11 cellular contexts compared by ENCODE assay signal in the genomic region with DNA sequence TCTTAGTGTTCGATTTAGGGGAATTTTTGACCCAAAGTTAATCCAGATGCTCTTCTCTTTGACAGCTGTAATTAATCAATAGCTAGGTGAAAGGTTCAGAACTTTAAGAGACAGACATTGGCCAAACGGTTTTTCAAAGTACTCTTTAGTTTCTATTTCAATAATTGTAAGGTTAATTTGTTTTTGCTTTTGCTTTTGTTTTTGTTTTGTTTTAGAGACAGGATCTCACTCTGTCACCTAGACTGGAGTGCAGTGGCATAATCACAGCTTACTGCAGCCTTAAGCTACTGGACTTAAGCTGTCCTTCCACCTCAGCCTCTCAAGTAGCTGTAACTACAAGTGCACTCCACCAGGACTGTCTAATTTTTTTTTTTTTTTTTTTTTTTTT. TPM values are rescaled to one million over a fixed set of nuclear protein-coding genes. Genes with fewer than 3 reads are reported as not detected.
DNase-seq lines count a peak whose midpoint lies in the region; ATAC-seq and TF ChIP-seq lines count a peak whose summit lies in the region.
"Had no signal": no experiment of that assay in that cellular context is flagged by ENCODE, and none has a peak within 500 bp of the region (broad histone marks: within the 10 kb centered on the region; RNA-seq: fewer than 3 reads in every experiment).

No MANE protein-coding gene starts in this region.

- H3K27me3 Mint-ChIP-seq in activated CD4-positive, alpha-beta T cell treated with anti-CD3 and anti-CD28 coated beads, Interleukin-2, amount 10 ng/mL, durations not matched to agents 7 days and 5 days: no peaks in the 10 kb centered on the region
- H3K27me3 Mint-ChIP-seq in naive thymus-derived CD4-positive, alpha-beta T cell: no peaks in the 10 kb centered on the region
- H3K27me3 Mint-ChIP-seq: progenitor cell of endocrine pancreas had no signal

- peaks cover 24% of the 10 kb centered on the region for H3K4me1 Mint-ChIP-seq in activated CD4-positive, alpha-beta T cell treated with anti-CD3 and anti-CD28 coated beads, Interleukin-2, amount 10 ng/mL, durations not matched to agents 7 days and 5 days
- H3K4me1 Mint-ChIP-seq in naive thymus-derived CD4-positive, alpha-beta T cell: peaks cover 0 to 37% (median 6%) of the 10 kb centered on the region in 7 donors

- peak; percentile 90 for ATAC-seq in GM21619 (IDR thresholded peaks at IDR 0.05; ENCODE audit: unreplicated experiment)
- peak; percentile 80 for ATAC-seq in HG03175 (IDR thresholded peaks at IDR 0.05; ENCODE audit: unreplicated experiment)
- peak; percentile 49 for ATAC-seq in naive thymus-derived CD4-positive, alpha-beta T cell
- ATAC-seq: foreskin keratinocyte had no signal

- DNase-seq in activated CD4-positive, alpha-beta T cell treated with anti-CD3 and anti-CD28 coated beads, Interleukin-2, amount 10 ng/mL, durations not matched to agents 7 days and 5 days: peak; percentile 7
- DNase-seq in activated CD4-positive, alpha-beta T cell treated with anti-CD3 and anti-CD28 coated beads for 1 hour: no peak
- DNase-seq in naive thymus-derived CD4-positive, alpha-beta T cell: no peak
- no peak for DNase-seq in anterior cingulate cortex (lab: John Stamatoyannopoulos, UW)
- DNase-seq in sigmoid colon: no peak
- DNase-seq in MV-4-11 (lab: John Stamatoyannopoulos, UW): no peak
- DNase-seq: foreskin keratinocyte, H9 had no signal

- 35 to 46% methylated on average over 2 of the region's 2 CpGs for WGBS in sigmoid colon, 2 donors

- TF ChIP-seq CTCF in sigmoid colon (IDR thresholded peaks at IDR 0.05): no peak

- CTCF ChIA-PET in activated CD4-positive, alpha-beta T cell treated with anti-CD3 and anti-CD28 coated beads, Interleukin-2, amount 10 ng/mL, durations not matched to agents 7 days and 5 days (lab: Charles Lee): interaction anchor here (0.8 to 1.1 kb wide), 7 partner anchors 9 to 74 kb away, joined by 3 to 4 read pairs (median 3); no protein-coding TSS in a partner anchor
- CTCF ChIA-PET in naive thymus-derived CD4-positive, alpha-beta T cell (lab: Charles Lee): interaction anchor here (0.5 kb wide), 1 partner anchor 469 kb away, joined by 5 read pairs; no protein-coding TSS in a partner anchor

- peak overlapping the region; percentile 75 for H3K27ac Mint-ChIP-seq in activated CD4-positive, alpha-beta T cell treated with anti-CD3 and anti-CD28 coated beads, Interleukin-2, amount 10 ng/mL, durations not matched to agents 7 days and 5 days
- peak overlapping the region in 2 of 9 donors; percentile 12 to 87 for H3K27ac Mint-ChIP-seq in naive thymus-derived CD4-positive, alpha-beta T cell
- H3K27ac Mint-ChIP-seq: H9, progenitor cell of endocrine pancreas had no signal

- H3K36me3 Mint-ChIP-seq in activated CD4-positive, alpha-beta T cell treated with anti-CD3 and anti-CD28 coated beads, Interleukin-2, amount 10 ng/mL, durations not matched to agents 7 days and 5 days (ENCODE audit: low read depth): peaks cover 9% of the 10 kb centered on the region
- peaks cover 0 to 24% (median 0%) of the 10 kb centered on the region in 5 donors for H3K36me3 Mint-ChIP-seq in naive thymus-derived CD4-positive, alpha-beta T cell

- no peak overlapping the region for H3K27ac ChIP-seq in naive thymus-derived CD4-positive, alpha-beta T cell (ENCODE audit: low read depth, low read length)
- H3K27ac ChIP-seq in sigmoid colon: no peak overlapping the region
- H3K27ac ChIP-seq: foreskin keratinocyte had no signal

- TF ChIP-seq POLR2A in sigmoid colon (IDR thresholded peaks at IDR 0.05): no peak

- H3K4me3 Mint-ChIP-seq in activated CD4-positive, alpha-beta T cell treated with anti-CD3 and anti-CD28 coated beads, Interleukin-2, amount 10 ng/mL, durations not matched to agents 7 days and 5 days: peak overlapping the region; percentile 3
- H3K4me3 Mint-ChIP-seq in naive thymus-derived CD4-positive, alpha-beta T cell: peak overlapping the region in 2 of 10 donors; percentile 59 to 63
- H3K4me3 Mint-ChIP-seq: H9 had no signal

- peaks cover 2% of the 10 kb centered on the region for H3K9me3 Mint-ChIP-seq in activated CD4-positive, alpha-beta T cell treated with anti-CD3 and anti-CD28 coated beads, Interleukin-2, amount 10 ng/mL, durations not matched to agents 7 days and 5 days
- H3K9me3 Mint-ChIP-seq in naive thymus-derived CD4-positive, alpha-beta T cell: peaks cover 0 to 6% (median 0%) of the 10 kb centered on the region in 11 donors
- H3K9me3 Mint-ChIP-seq: H9 had no signal

- no peaks in the 10 kb centered on the region for H3K9me3 ChIP-seq in naive thymus-derived CD4-positive, alpha-beta T cell (ENCODE audit: control insufficient read depth in 2 of 3, low read length in 3 of 3)
- no peaks in the 10 kb centered on the region for H3K9me3 ChIP-seq in sigmoid colon

- no peak overlapping the region for H3K4me3 ChIP-seq in naive thymus-derived CD4-positive, alpha-beta T cell (ENCODE audit: low read length)
- H3K4me3 ChIP-seq in sigmoid colon: no peak overlapping the region

- no peak for TF ChIP-seq EP300 in sigmoid colon (IDR thresholded peaks at IDR 0.05)

- POLR2A ChIA-PET in activated CD4-positive, alpha-beta T cell treated with anti-CD3 and anti-CD28 coated beads, Interleukin-2, amount 10 ng/mL, durations not matched to agents 7 days and 5 days (lab: Charles Lee): interaction anchor here (0.6 to 1.1 kb wide), 3 partner anchors 11 to 45 kb away, joined by 3 to 8 read pairs (median 3); no protein-coding TSS in a partner anchor
- POLR2A ChIA-PET in naive thymus-derived CD4-positive, alpha-beta T cell (lab: Charles Lee): interaction anchor here (0.6 to 1.6 kb wide), 2 partner anchors 41 to 43 kb away, joined by 3 read pairs; no protein-coding TSS in a partner anchor

- peaks cover 0 to 13% of the 10 kb centered on the region in 2 donors for H3K4me1 ChIP-seq in naive thymus-derived CD4-positive, alpha-beta T cell (ENCODE audit: control insufficient read depth in 2 of 2, insufficient read depth in 2 of 2, low read length in 2 of 2)
- no peaks in the 10 kb centered on the region for H3K4me1 ChIP-seq in sigmoid colon
- H3K4me1 ChIP-seq: foreskin keratinocyte had no signal

- no peaks in the 10 kb centered on the region for H3K36me3 ChIP-seq in naive thymus-derived CD4-positive, alpha-beta T cell (ENCODE audit: control insufficient read depth in 2 of 3, insufficient read depth in 3 of 3, low read length in 3 of 3)
- H3K36me3 ChIP-seq in sigmoid colon: no peaks in the 10 kb centered on the region

- intact Hi-C loops in naive thymus-derived CD4-positive, alpha-beta T cell (cut with micrococcal nuclease): loop anchor here in 1 of 2 donors (1.0 to 2.0 kb wide), 4 partner anchors 29 to 45 kb away; no protein-coding TSS in a partner anchor
- intact Hi-C loops in sigmoid colon (cut with DNase I): no loop called here

- no peaks in the 10 kb centered on the region for H3K27me3 ChIP-seq in naive thymus-derived CD4-positive, alpha-beta T cell (ENCODE audit: control insufficient read depth in 2 of 2, insufficient read depth in 2 of 2, low read length in 2 of 2)
- no peaks in the 10 kb centered on the region for H3K27me3 ChIP-seq in sigmoid colon
- H3K27me3 ChIP-seq: foreskin keratinocyte had no signal

RNA-seq across cellular contexts. Expression of gene SP4, which starts 44.1 kb away (rescaled TPM):
- total RNA-seq in activated CD4-positive, alpha-beta T cell treated with anti-CD3 and anti-CD28 coated beads, Interleukin-2, amount 10 ng/mL, durations not matched to agents 7 days and 5 days: 10 to 100 TPM; 30.9 to 38.8 TPM
- total RNA-seq in naive thymus-derived CD4-positive, alpha-beta T cell: 10 to 100 TPM; 41.9 to 48.5 (median 45.8) TPM
- polyA plus RNA-seq in naive thymus-derived CD4-positive, alpha-beta T cell: 10 to 100 TPM; 13.6 to 15.9 TPM
- 1 to 10 TPM; 3.9 to 8.7 (median 7.2) TPM for total RNA-seq in sigmoid colon
- 1 to 10 TPM in 1 of 3 donors, under 1 TPM in 2; 0.60 to 2.6 (median 0.69) TPM for polyA plus RNA-seq in sigmoid colon
